28 cellular contexts compared by ENCODE assay signal in the genomic region with DNA sequence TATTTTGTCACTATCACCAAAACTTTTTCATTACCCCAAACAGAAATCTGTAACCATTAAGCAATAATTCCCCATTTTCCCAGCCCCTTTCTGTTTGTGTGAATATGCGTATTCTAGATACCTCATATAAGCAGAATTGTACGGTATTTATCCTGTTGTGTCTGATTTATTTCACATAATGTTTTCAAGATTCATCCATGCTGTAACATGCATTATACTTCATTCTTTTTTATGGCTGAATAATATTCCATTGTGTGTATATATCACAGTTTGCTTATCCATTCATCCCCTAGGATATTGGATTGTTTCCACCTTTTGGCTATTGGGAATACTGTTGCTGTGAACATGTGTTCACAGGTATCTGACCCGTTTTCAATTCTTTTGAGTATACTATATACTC.
"Had no signal": no experiment of that assay in that cellular context is flagged by ENCODE, and none has a peak within 500 bp of the region (broad histone marks: within the 10 kb centered on the region; RNA-seq: fewer than 3 reads in every experiment).

No MANE protein-coding gene starts in this region.

- ATAC-seq: effector memory CD8-positive, alpha-beta T cell; esophagus mucosa; foreskin keratinocyte; gastrocnemius medialis; gastroesophageal sphincter; heart left ventricle; heart right ventricle had no signal

- H3K27ac ChIP-seq: colonic mucosa, coronary artery, epithelial cell of prostate, esophagus muscularis mucosa, foreskin keratinocyte, gastrocnemius medialis, gastroesophageal sphincter, heart left ventricle, heart right ventricle, hepatocyte had no signal

- FAIRE-seq: colon, endometrium, endothelial cell of umbilical vein, frontal cortex had no signal

- H3K4me3 ChIP-seq: colonic mucosa, coronary artery, dorsolateral prefrontal cortex, esophagus muscularis mucosa, gastrocnemius medialis, gastroesophageal sphincter, heart left ventricle, heart right ventricle, hepatocyte had no signal

- DNase-seq: colonic mucosa; cortex of kidney; dermis blood vessel endothelial cell; dorsolateral prefrontal cortex; effector CD4-positive, alpha-beta T cell; effector CD8-positive, alpha-beta T cell; effector memory CD4-positive, alpha-beta T cell; effector memory CD8-positive, alpha-beta T cell; endodermal cell; erythroblast; foreskin fibroblast; foreskin keratinocyte; foreskin melanocyte; gastrocnemius medialis; glutamatergic neuron; head of caudate nucleus; heart left ventricle; heart right ventricle had no signal

- H3K4me2 ChIP-seq: hepatocyte had no signal

- H3K4me1 ChIP-seq: colonic mucosa, foreskin keratinocyte had no signal

- H3K27me3 ChIP-seq: colonic mucosa, dorsolateral prefrontal cortex, esophagus muscularis mucosa, foreskin keratinocyte, gastrocnemius medialis, gastroesophageal sphincter, heart left ventricle, heart right ventricle, hepatocyte had no signal

- H3K9me3 ChIP-seq: colonic mucosa, gastrocnemius medialis had no signal

- H2AFZ ChIP-seq: hepatocyte had no signal

- H3K36me3 ChIP-seq: colonic mucosa, gastrocnemius medialis, gastroesophageal sphincter, heart left ventricle, heart right ventricle had no signal
